In the genomic region with DNA sequence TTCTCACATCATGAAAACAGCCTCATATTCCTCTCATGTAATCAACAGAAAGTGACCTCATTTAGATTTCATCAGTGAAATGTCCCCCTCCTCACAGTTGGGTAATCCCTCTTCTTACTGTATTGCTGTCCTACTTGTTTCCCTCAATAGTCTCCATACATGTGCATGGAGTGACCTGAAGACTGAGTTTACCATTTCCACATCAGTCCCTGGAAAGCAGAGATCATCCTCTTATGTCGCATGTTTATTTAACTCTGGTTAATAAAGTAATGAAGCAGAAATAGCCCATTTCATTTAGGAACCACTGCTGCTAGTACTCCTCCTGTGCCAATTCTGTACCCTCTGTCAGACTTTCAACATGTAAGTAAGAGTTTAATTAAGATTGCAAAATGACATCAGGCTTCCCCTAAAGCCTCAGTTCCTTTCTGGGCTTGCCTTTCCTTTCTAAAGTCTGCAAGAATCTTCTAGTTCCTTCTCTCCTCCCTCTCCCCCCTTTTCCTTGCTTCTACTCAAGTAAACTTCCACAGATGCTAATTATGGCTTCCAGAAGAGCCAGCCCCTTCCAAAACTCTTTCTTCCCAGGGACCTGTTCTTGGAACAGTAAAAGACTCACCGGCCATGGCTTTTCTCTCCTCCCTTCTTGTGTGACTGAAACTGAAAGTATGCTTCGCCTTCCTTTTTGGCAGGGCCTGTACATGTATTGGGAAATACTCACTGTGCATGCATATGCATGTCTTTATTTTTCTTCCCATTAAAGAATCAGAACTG, we compare ENCODE assay signal across 9 cellular contexts. TPM values are rescaled to one million over a fixed set of nuclear protein-coding genes. Genes with fewer than 3 reads are reported as not detected.
DNase-seq lines count a peak whose midpoint lies in the region; ATAC-seq and TF ChIP-seq lines count a peak whose summit lies in the region.
"Not testable (repeated sequence)": the region's sequence is repeated elsewhere in the genome, so short reads cannot be mapped to it uniquely, and the experiment has no call there.
"Had no signal": no experiment of that assay in that cellular context is flagged by ENCODE, and none has a peak within 500 bp of the region (broad histone marks: within the 10 kb centered on the region; RNA-seq: fewer than 3 reads in every experiment).

Gene CASP1 (minus strand): TSS at position 651 of the 768 bp plus-strand sequence. CDS start 31 bp downstream, at position 620.

- not testable (repeated sequence) for H3K27me3 ChIP-seq in CD4-positive, CD25-positive, alpha-beta regulatory T cell (ENCODE audit: control insufficient read depth, insufficient read depth, low read length); effector memory CD4-positive, alpha-beta T cell (replicated peaks; ENCODE audit: control insufficient read depth, insufficient read depth, low read length, poor library complexity, severe bottlenecking); lower lobe of right lung (ENCODE audit: low read depth)

- intact Hi-C loops in lower lobe of right lung (cut with DNase I) = not testable (repeated sequence)

- peak in 2 of 3 donors; percentile 42 to 69 for DNase-seq in CD4-positive, CD25-positive, alpha-beta regulatory T cell
- DNase-seq in NK-92 treated with Interleukin-12 subunit alpha and Interleukin-12 subunit beta, amount 100 ng/mL, for 24 hours (lab: John Stamatoyannopoulos, UW) = peak; percentile 10
- DNase-seq in activated T-cell treated with anti-CD3 and anti-CD28 coated beads for 4 hours = peak; percentile 27
- peak in 1 of 3 donors; percentile 7 for DNase-seq in effector memory CD4-positive, alpha-beta T cell
- not testable (repeated sequence) for DNase-seq in lower lobe of right lung
- peak; percentile 14 for DNase-seq in stimulated activated CD4-positive, alpha-beta T cell treated with anti-CD3 and anti-CD28 coated beads, Interleukin-1b, Interleukin-23, amount 100 ng/mL, for 48 hours

- H3K36me3 ChIP-seq in CD4-positive, CD25-positive, alpha-beta regulatory T cell (ENCODE audit: control insufficient read depth, insufficient read depth, low read length) = peaks cover 31% of the 10 kb centered on the region
- peaks cover 16% of the 10 kb centered on the region for H3K36me3 ChIP-seq in effector memory CD4-positive, alpha-beta T cell (ENCODE audit: control insufficient read depth, insufficient read depth, low read length)
- H3K36me3 ChIP-seq in lower lobe of right lung = peaks cover 18% of the 10 kb centered on the region

- H3K9me3 Mint-ChIP-seq in CD4-positive, CD25-positive, alpha-beta regulatory T cell = not testable (repeated sequence)

- H3K36me3 Mint-ChIP-seq in CD4-positive, CD25-positive, alpha-beta regulatory T cell = peaks cover 41% of the 10 kb centered on the region

- H3K4me1 ChIP-seq in CD4-positive, CD25-positive, alpha-beta regulatory T cell (ENCODE audit: control insufficient read depth, insufficient read depth, low read length, poor library complexity, severe bottlenecking) = peaks cover 34% of the 10 kb centered on the region
- H3K4me1 ChIP-seq in effector memory CD4-positive, alpha-beta T cell (ENCODE audit: control insufficient read depth, insufficient read depth, low read length, poor library complexity, severe bottlenecking) = peaks cover 12% of the 10 kb centered on the region
- peaks cover 31% of the 10 kb centered on the region for H3K4me1 ChIP-seq in lower lobe of right lung

- peak within 1 kb of the TSS; percentile 96 for H3K4me3 ChIP-seq in CD4-positive, CD25-positive, alpha-beta regulatory T cell (ENCODE audit: low read depth, low read length)
- peak within 1 kb of the TSS; percentile 73 for H3K4me3 ChIP-seq in effector memory CD4-positive, alpha-beta T cell (ENCODE audit: insufficient read depth, low read depth, low read length, poor library complexity, severe bottlenecking)
- peak within 1 kb of the TSS; percentile 61 for H3K4me3 ChIP-seq in lower lobe of right lung

- peak within 1 kb of the TSS; percentile 64 for H3K27ac ChIP-seq in CD4-positive, CD25-positive, alpha-beta regulatory T cell (ENCODE audit: insufficient read depth, low read length, poor library complexity, severe bottlenecking)
- peak within 1 kb of the TSS; percentile 64 for H3K27ac ChIP-seq in effector memory CD4-positive, alpha-beta T cell (ENCODE audit: insufficient read depth, low read length, poor library complexity, severe bottlenecking)
- peak within 1 kb of the TSS; percentile 86 for H3K27ac ChIP-seq in lower lobe of right lung

- TF ChIP-seq CTCF in lower lobe of right lung (IDR thresholded peaks at IDR 0.05) = not testable (repeated sequence)

- not testable (repeated sequence) for H3K27me3 Mint-ChIP-seq in CD4-positive, CD25-positive, alpha-beta regulatory T cell

- peak; percentile 78 to 81 for ATAC-seq in CD4-positive, CD25-positive, alpha-beta regulatory T cell (ENCODE audit: low read depth in 2 of 2)
- ATAC-seq in GM19397 (IDR thresholded peaks at IDR 0.05; ENCODE audit: unreplicated experiment) = peak; percentile 88
- ATAC-seq in HG03060 (IDR thresholded peaks at IDR 0.05; ENCODE audit: low read depth, unreplicated experiment) = peak; percentile 81
- peak; percentile 89 to 95 for ATAC-seq in lower lobe of right lung

- H3K4me3 Mint-ChIP-seq in CD4-positive, CD25-positive, alpha-beta regulatory T cell = peak within 1 kb of the TSS; percentile 93 to 99 (median 94)

- H3K27ac Mint-ChIP-seq in CD4-positive, CD25-positive, alpha-beta regulatory T cell = peak within 1 kb of the TSS; percentile 92 to 100 (median 96)

- H3K9me3 ChIP-seq in CD4-positive, CD25-positive, alpha-beta regulatory T cell (ENCODE audit: control insufficient read depth in 2 of 2, low read length in 2 of 2); effector memory CD4-positive, alpha-beta T cell (ENCODE audit: control insufficient read depth, low read length); lower lobe of right lung: not testable (repeated sequence)

- H3K4me1 Mint-ChIP-seq in CD4-positive, CD25-positive, alpha-beta regulatory T cell = peaks cover 25 to 59% (median 49%) of the 10 kb centered on the region in 4 donors

RNA-seq across cellular contexts. Expression of gene CASP1, which starts in this region (rescaled TPM):
- 67.5 TPM for total RNA-seq in CD4-positive, CD25-positive, alpha-beta regulatory T cell
- 100 to 1,000 TPM; 104 to 208 (median 141) TPM for polyA plus RNA-seq in CD4-positive, CD25-positive, alpha-beta regulatory T cell
- 158 TPM for total RNA-seq in lower lobe of right lung
- total RNA-seq: progenitor cell of endocrine pancreas had no signal
